17 cellular contexts compared by ENCODE assay signal in the genomic region with DNA sequence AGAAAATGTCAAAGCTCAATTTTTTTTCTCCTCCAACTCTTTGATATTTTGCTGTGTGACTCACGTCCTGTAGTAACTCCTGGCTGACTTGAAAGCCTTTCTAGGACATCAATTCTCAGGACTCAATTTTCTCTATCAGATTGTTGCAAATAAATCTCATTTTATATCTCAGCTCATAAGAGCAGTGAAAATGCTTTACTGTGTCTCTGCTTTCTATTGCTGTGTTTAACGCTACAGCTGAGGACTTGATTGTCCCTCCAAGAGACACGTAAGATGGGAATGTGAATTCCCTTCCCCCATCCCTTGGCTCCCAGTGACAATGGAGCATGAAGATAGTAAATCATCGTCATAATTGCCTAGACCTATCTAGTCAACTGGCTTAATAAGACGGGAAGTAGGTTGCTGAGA. TPM values are rescaled to one million over a fixed set of nuclear protein-coding genes. Genes with fewer than 3 reads are reported as not detected.
DNase-seq lines count a peak whose midpoint lies in the region; ATAC-seq, FAIRE-seq and TF ChIP-seq lines count a peak whose summit lies in the region.
"Had no signal": no experiment of that assay in that cellular context is flagged by ENCODE, and none has a peak within 500 bp of the region (broad histone marks: within the 10 kb centered on the region; RNA-seq: fewer than 3 reads in every experiment).

No MANE protein-coding gene starts in this region.

- RAD21 ChIA-PET in HCT116 (lab: Charles Lee; ENCODE audit: low non-redundant PET in 1 of 2, low total read pairs in 2 of 2, uncharacterized antibody in 2 of 2, unreplicated experiment in 2 of 2): no interaction called here

- H3K9ac ChIP-seq in HCT116 (ENCODE audit: low read length): peak overlapping the region; percentile 28
- H3K9ac ChIP-seq in SK-N-SH: peak overlapping the region; percentile 33; the same call in 1 of the 2 replicates

- peak; percentile 64 for ATAC-seq in HCT116
- ATAC-seq in HG03280 (IDR thresholded peaks at IDR 0.05; ENCODE audit: unreplicated experiment): no peak
- ATAC-seq: gastroesophageal sphincter, sciatic nerve had no signal

- peaks cover 20% of the 10 kb centered on the region for H3F3A ChIP-seq in SK-N-SH (replicated peaks; ENCODE audit: insufficient read depth)

- no TSS peak for BruUV-seq in HCT116 (replicated peaks; lab: Mats Ljungman, UMichigan)

- H3K4me1 ChIP-seq in HCT116 (ENCODE audit: control insufficient read depth in 1 of 2, insufficient read depth in 2 of 2, low read length in 2 of 2) (peaks cover 15 to 52% of the 10 kb centered on the region in 2 experiments; a peak in 3 of 4 replicates), SK-N-SH (ENCODE audit: control insufficient read depth in 1 of 2, insufficient read depth in 2 of 2, low read depth in 1 of 2, low read length in 1 of 2) (peaks cover 0 to 2% of the 10 kb centered on the region in 2 experiments; a peak in 2 of 4 replicates)
- H3K4me1 ChIP-seq: gastroesophageal sphincter, SJCRH30 had no signal

- POLR2A ChIA-PET in HCT116 (lab: Charles Lee) (interaction anchor here (1.3 kb wide), 1 partner anchor 21 kb away, joined by 7 read pairs; a partner anchor contains a TSS), SK-N-SH (lab: Yijun Ruan, JAX) (no interaction called here)

- intact Hi-C loops in HCT116 (cut with micrococcal nuclease): loop anchor here (5.0 kb wide), 1 partner anchor 242 kb away; a partner anchor contains a TSS

- peak; percentile 76 for FAIRE-seq in urothelium cell line (lab: Jason Lieb, UNC)
- FAIRE-seq: bronchial epithelial cell, GM12892 had no signal

- peak; percentile 26 for TF ChIP-seq RAD21 in HCT116 (IDR thresholded peaks at IDR 0.05; ENCODE audit: low read depth)
- TF ChIP-seq RAD21 in SK-N-SH (IDR thresholded peaks at IDR 0.05; ENCODE audit: low read length): no peak

- H2AFZ ChIP-seq in HCT116 (ENCODE audit: low read depth, low read length, poor library complexity, severe bottlenecking): peak overlapping the region; percentile 78
- H2AFZ ChIP-seq in SK-N-SH (ENCODE audit: low read depth): peak overlapping the region; percentile 80; the same call in 1 of the 2 replicates

- H4K20me1 ChIP-seq in HCT116 (ENCODE audit: insufficient read depth) (no peaks in the 10 kb centered on the region), SK-N-SH (ENCODE audit: insufficient read depth) (no peaks in the 10 kb centered on the region)

- H3K27ac ChIP-seq in HCT116 (ENCODE audit: low read depth, low read length) (peak overlapping the region; percentile 63), SK-N-SH (ENCODE audit: low read depth in 2 of 2, low read length in 1 of 2) (peak overlapping the region; percentile 48 to 77; a peak in 3 of 4 replicates)
- H3K27ac ChIP-seq: gastroesophageal sphincter, neutrophil, SJCRH30 had no signal

- CTCF ChIA-PET in HCT116 (lab: Charles Lee) (interaction anchor here (1.1 kb wide), 1 partner anchor 21 kb away, joined by 3 read pairs; a partner anchor contains a TSS), SK-N-SH (lab: Yijun Ruan, JAX) (interaction anchor here (1.1 kb wide), 1 partner anchor 70 kb away, joined by 3 read pairs; no protein-coding TSS in a partner anchor)

- no peak for TF ChIP-seq POLR2A in HCT116 (IDR thresholded peaks at IDR 0.05; ENCODE audit: borderline replicate concordance, extremely low read depth, insufficient read depth, insufficient read length)

- H3K27me3 ChIP-seq in HCT116 (ENCODE audit: insufficient read depth, low read length) (no peaks in the 10 kb centered on the region), SK-N-SH (ENCODE audit: insufficient read depth) (no peaks in the 10 kb centered on the region)
- H3K27me3 ChIP-seq: gastroesophageal sphincter, neutrophil, SJCRH30 had no signal

- WGBS in SK-N-SH (ENCODE audit: low lambda C conversion rate): 4% methylated on average over 5 of the region's 5 CpGs

- peak in 1 of 2 experiments; percentile 7; a peak in 1 of 4 replicates for TF ChIP-seq EP300 in SK-N-SH (IDR thresholded peaks at IDR 0.05; ENCODE audit: borderline replicate concordance in 1 of 2, low read depth in 1 of 2, low read length in 1 of 2)

- H3K9me3 ChIP-seq in HCT116 (ENCODE audit: control insufficient read depth in 1 of 2, insufficient read depth in 1 of 2, low read depth in 1 of 2, low read length in 2 of 2) (no peaks in the 10 kb centered on the region), SK-N-SH (no peaks in the 10 kb centered on the region)
- H3K9me3 ChIP-seq: gastroesophageal sphincter, neutrophil, SJCRH30 had no signal

- H3K79me2 ChIP-seq in HCT116 (ENCODE audit: insufficient read depth, low read length) (no peaks in the 10 kb centered on the region), SK-N-SH (ENCODE audit: insufficient read depth) (no peaks in the 10 kb centered on the region)

- DNase-seq in HCT116 (ENCODE audit: low read depth, low spot score) (peak; percentile 59), SK-N-SH (no peak), fibroblast of peridontal ligament (ENCODE audit: extremely low read depth) (peak; percentile 35), urothelium cell line (ENCODE audit: low spot score) (peak; percentile 40), OCI-M1 (lab: John Stamatoyannopoulos, UW) (no peak), D341Med (ENCODE audit: low spot score) (no peak)
- DNase-seq: activated CD4-positive, alpha-beta T cell treated with anti-CD3 and anti-CD28 coated beads, Interleukin-2, amount 50 U/mL, for 1 hour; activated naive CD4-positive, alpha-beta T cell treated with anti-CD3 and anti-CD28 coated beads, Interleukin-2, amount 50 U/mL, for 16 hours; NCI-H1048; NCI-H2171; SJCRH30 had no signal

- no peaks in the 10 kb centered on the region for H3K36me3 ChIP-seq in HCT116 (ENCODE audit: control insufficient read depth in 1 of 2, insufficient read depth in 2 of 2, low read length in 2 of 2)
- no peaks in the 10 kb centered on the region for H3K36me3 ChIP-seq in SK-N-SH (replicated peaks in 1 of 2; ENCODE audit: control insufficient read depth in 1 of 2, insufficient read depth in 2 of 2, low read length in 1 of 2)
- H3K36me3 ChIP-seq: gastroesophageal sphincter, neutrophil, SJCRH30 had no signal

- H3K4me2 ChIP-seq in HCT116 (ENCODE audit: low read length) (peak overlapping the region; percentile 70), SK-N-SH (peak overlapping the region; percentile 46)

- peak overlapping the region; percentile 16 to 51 for H3K4me3 ChIP-seq in HCT116 (replicated peaks in 1 of 2; ENCODE audit: low read depth in 1 of 2, low read length in 2 of 2)
- H3K4me3 ChIP-seq in SK-N-SH (ENCODE audit: low read depth in 2 of 2, low read length in 1 of 2): peak overlapping the region; percentile 36 to 37
- H3K4me3 ChIP-seq: gastroesophageal sphincter, SJCRH30 had no signal

- H3K9me2 ChIP-seq in HCT116 (ENCODE audit: insufficient read depth) (no peaks in the 10 kb centered on the region), SK-N-SH (no peaks in the 10 kb centered on the region)

- TF ChIP-seq CTCF in HCT116 (IDR thresholded peaks at IDR 0.05 in 2 of 3, conservative IDR thresholded peaks at IDR 0.05 in 1 of 3; ENCODE audit: borderline replicate concordance in 1 of 3, insufficient read depth in 1 of 3, low read depth in 2 of 3, low read length in 2 of 3): no peak
- TF ChIP-seq CTCF in SK-N-SH (IDR thresholded peaks at IDR 0.05): no peak

TF ChIP-seq in HCT116, 20 proteins besides CTCF, POLR2A, EP300 and RAD21 (continues in another document):
- TF ChIP-seq CEBPB (IDR thresholded peaks at IDR 0.05; ENCODE audit: low read depth) (peak; percentile 57; the same call in 1 of the 2 replicates), JUND (IDR thresholded peaks at IDR 0.05) (peak; percentile 73), TCF7L2 (IDR thresholded peaks at IDR 0.05; ENCODE audit: borderline replicate concordance, extremely low read depth, insufficient read depth, insufficient read length) (peak; percentile 86), ELF1 (IDR thresholded peaks at IDR 0.05; ENCODE audit: borderline replicate concordance, low read depth) (no peak), SP1 (IDR thresholded peaks at IDR 0.05; ENCODE audit: low read depth) (peak; percentile 70), FOSL1 (IDR thresholded peaks at IDR 0.05; ENCODE audit: low read depth) (peak; percentile 75)

TF ChIP-seq in SK-N-SH, 30 proteins besides CTCF, POLR2A, EP300 and RAD21 (continues in another document):
- peak; percentile 60 for TF ChIP-seq FOSL2 (IDR thresholded peaks at IDR 0.05; ENCODE audit: borderline replicate concordance, low read depth)
- TF ChIP-seq, protein P1, sequence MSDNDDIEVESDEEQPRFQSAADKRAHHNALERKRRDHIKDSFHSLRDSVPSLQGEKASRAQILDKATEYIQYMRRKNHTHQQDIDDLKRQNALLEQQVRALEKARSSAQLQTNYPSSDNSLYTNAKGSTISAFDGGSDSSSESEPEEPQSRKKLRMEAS (IDR thresholded peaks at IDR 0.05; ENCODE audit: low read depth): no peak; the same call in 1 of the 2 replicates
- no peak for TF ChIP-seq GATA2 (CRISPR knock-in tag; IDR thresholded peaks at IDR 0.05)
- TF ChIP-seq, protein P2, sequence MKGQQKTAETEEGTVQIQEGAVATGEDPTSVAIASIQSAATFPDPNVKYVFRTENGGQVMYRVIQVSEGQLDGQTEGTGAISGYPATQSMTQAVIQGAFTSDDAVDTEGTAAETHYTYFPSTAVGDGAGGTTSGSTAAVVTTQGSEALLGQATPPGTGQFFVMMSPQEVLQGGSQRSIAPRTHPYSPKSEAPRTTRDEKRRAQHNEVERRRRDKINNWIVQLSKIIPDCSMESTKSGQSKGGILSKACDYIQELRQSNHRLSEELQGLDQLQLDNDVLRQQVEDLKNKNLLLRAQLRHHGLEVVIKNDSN (IDR thresholded peaks at IDR 0.05; ENCODE audit: borderline replicate concordance, low read depth): no peak
- no peak for TF ChIP-seq RXRA (IDR thresholded peaks at IDR 0.05; ENCODE audit: borderline replicate concordance, low read depth)
- no peak for TF ChIP-seq FOXJ3 (CRISPR knock-in tag; IDR thresholded peaks at IDR 0.05)
- TF ChIP-seq, protein P3, sequence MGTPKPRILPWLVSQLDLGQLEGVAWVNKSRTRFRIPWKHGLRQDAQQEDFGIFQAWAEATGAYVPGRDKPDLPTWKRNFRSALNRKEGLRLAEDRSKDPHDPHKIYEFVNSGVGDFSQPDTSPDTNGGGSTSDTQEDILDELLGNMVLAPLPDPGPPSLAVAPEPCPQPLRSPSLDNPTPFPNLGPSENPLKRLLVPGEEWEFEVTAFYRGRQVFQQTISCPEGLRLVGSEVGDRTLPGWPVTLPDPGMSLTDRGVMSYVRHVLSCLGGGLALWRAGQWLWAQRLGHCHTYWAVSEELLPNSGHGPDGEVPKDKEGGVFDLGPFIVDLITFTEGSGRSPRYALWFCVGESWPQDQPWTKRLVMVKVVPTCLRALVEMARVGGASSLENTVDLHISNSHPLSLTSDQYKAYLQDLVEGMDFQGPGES (IDR thresholded peaks at IDR 0.05; ENCODE audit: low read depth, low read length): no peak
- no peak for TF ChIP-seq CHD2 (IDR thresholded peaks at IDR 0.05; ENCODE audit: low read length, partially characterized antibody)
- TF ChIP-seq SIN3A (IDR thresholded peaks at IDR 0.05; ENCODE audit: borderline replicate concordance, low read depth, low read length): no peak
- TF ChIP-seq POLR2AphosphoS5 (IDR thresholded peaks at IDR 0.05; ENCODE audit: low read depth, low read length): 0 out of 2 replicates have a peak, but pooled peaks have one; percentile 10

RNA-seq across cellular contexts. Expression of a gene that starts 20.5 kb away (rescaled TPM):
- 32.3 TPM for total RNA-seq in HCT116 (2021; ENCODE audit: unreplicated experiment)
- 6.8 and 8.8 TPM in 2 replicates for polyA plus RNA-seq in HCT116 (2012)
- polyA plus RNA-seq in SK-N-SH (2012; rRNA removed): 2.8 and 4.1 TPM in 2 replicates
- 3.9 and 4.8 TPM in 2 replicates for polyA plus RNA-seq in SK-N-SH (2012; cell fraction: cytosol; rRNA removed)
- polyA plus RNA-seq in SK-N-SH (2012; cell fraction: nucleus; rRNA removed): 7.5 and 12.4 TPM in 2 replicates

Comparison
In these comparisons a context has a peak if more than half of its experiments do, and no peak if none do; other contexts are left out.
1. DNase-seq: peak in HCT116 (single experiment), fibroblast of peridontal ligament (single experiment) and urothelium cell line (single experiment); none in SK-N-SH (single experiment), OCI-M1 (single experiment) and D341Med (single experiment).